8 cellular contexts compared by ENCODE assay signal in the genomic region with DNA sequence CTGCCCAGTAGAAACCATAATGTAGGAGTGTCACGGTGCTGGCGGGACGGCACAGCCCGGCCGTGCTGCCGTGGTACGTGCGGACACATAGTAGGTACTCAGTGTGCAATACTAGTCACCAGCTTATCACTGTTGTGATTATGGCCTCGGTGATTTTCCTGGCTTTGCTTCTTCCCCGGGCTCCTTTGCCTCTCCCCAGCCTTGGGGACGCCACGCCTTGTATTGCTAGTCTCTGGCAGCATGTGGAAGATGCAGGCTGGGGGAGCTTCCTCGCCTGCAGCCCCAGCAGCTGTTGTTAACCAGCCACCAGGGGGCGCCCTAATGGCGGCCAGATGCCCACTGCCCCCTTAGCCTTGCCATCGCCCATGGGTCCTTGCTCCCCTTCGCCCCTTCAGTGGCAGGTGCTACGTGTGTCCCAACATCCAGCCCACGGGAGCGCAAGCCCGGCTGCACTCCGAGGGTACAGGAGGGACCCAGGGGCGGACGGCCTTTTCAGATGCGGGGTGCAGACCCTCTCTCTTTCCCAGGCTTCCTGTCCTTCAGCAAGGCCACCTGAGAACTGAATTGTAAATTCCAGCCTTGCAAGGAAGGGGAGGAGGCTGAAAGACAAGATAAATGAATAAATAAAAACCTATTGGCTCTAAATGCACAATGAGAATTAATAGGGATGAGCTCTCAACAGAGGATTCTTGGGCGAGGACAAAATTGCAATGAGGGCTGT. TPM values are rescaled to one million over a fixed set of nuclear protein-coding genes. Genes with fewer than 3 reads are reported as not detected.
A peak's percentile ranks its signal among the peaks of the same experiment; 100 is the strongest.
DNase-seq lines count a peak whose midpoint lies in the region; ATAC-seq lines count a peak whose summit lies in the region.

No MANE protein-coding gene starts in this region.

- peaks cover 27% of the 10 kb centered on the region for H3K27me3 ChIP-seq in MG63

- H3K9me3 ChIP-seq in MG63 = no peaks in the 10 kb centered on the region

- H3K4me3 ChIP-seq in MG63 = no peak overlapping the region

- ATAC-seq in GM19328 (IDR thresholded peaks at IDR 0.05; ENCODE audit: unreplicated experiment) (no peak), HG02852 (IDR thresholded peaks at IDR 0.05; ENCODE audit: unreplicated experiment) (no peak)

- H3K36me3 ChIP-seq in MG63 = no peaks in the 10 kb centered on the region

- peak; percentile 78 for DNase-seq in Daoy (ENCODE audit: low read depth)
- peak; percentile 54 for DNase-seq in MG63
- peak; percentile 62 for DNase-seq in T-helper 9 cell
- DNase-seq in anterior cingulate cortex (lab: John Stamatoyannopoulos, UW) = peak in 32 of 58 donors; percentile 26 to 72 (median 44)
- peak; percentile 56 for DNase-seq in iPS DF 4.7 (ENCODE audit: extremely low read depth, low spot score)
- DNase-seq in stimulated activated CD4-positive, alpha-beta T cell treated with anti-CD3 and anti-CD28 coated beads, Interleukin-2, amount 100 ng/mL, for 4 hours (ENCODE audit: low read depth) = peak; percentile 28

RNA-seq across cellular contexts. Expression of a gene that starts 8.0 kb away (rescaled TPM):
- 1.9 and 2.6 TPM in 2 replicates for total RNA-seq in Daoy (2014; rRNA removed; shearing (Covaris generic))
- 0.10 and 0.27 TPM in 2 replicates for total RNA-seq in MG63 (2014; rRNA removed; shearing (Covaris generic); ENCODE audit: low replicate concordance)

Comparison
In these comparisons a context has a peak if more than half of its experiments do, and no peak if none do; other contexts are left out.
1. DNase-seq: peak in every context shown above with its lines; median percentile 78 in Daoy; 62 in T-helper 9 cell; 56 in iPS DF 4.7; 54 in MG63; 44 in anterior cingulate cortex; 28 in stimulated activated CD4-positive, alpha-beta T cell treated with anti-CD3 and anti-CD28 coated beads, Interleukin-2, amount 100 ng/mL, for 4 hours.